Comparison of ENCODE assay signal across 9 cellular contexts in genomic region chr14:92539875-92540274, GRCh38. TPM values are rescaled to one million over a fixed set of nuclear protein-coding genes. Genes with fewer than 3 reads are reported as not detected.
DNase-seq lines count a peak whose midpoint lies in the region; ATAC-seq, FAIRE-seq and TF ChIP-seq lines count a peak whose summit lies in the region.
"Had no signal": no experiment of that assay in that cellular context is flagged by ENCODE, and none has a peak within 500 bp of the region (broad histone marks: within the 10 kb centered on the region; RNA-seq: fewer than 3 reads in every experiment).

No MANE protein-coding gene starts in this region.

- POLR2A ChIA-PET in endothelial cell of umbilical vein (lab: Charles Lee), result interaction anchor here (0.9 kb wide), 1 partner anchor 26 kb away, joined by 3 read pairs; the partner anchor contains the start of gene RIN3

- H3K4me3 Mint-ChIP-seq in activated T-cell treated with anti-CD3 and anti-CD28 coated beads, Interleukin-2, amount 50 U/mL, for 24 hours, result no peak overlapping the region
- peak overlapping the region; percentile 55 for H3K4me3 Mint-ChIP-seq in natural killer cell
- H3K4me3 Mint-ChIP-seq: memory B cell had no signal

- peak overlapping the region; percentile 72 for H3K27ac Mint-ChIP-seq in activated T-cell treated with anti-CD3 and anti-CD28 coated beads, Interleukin-2, amount 50 U/mL, for 24 hours
- H3K27ac Mint-ChIP-seq in natural killer cell, result peak overlapping the region; percentile 79 to 88
- H3K27ac Mint-ChIP-seq: memory B cell had no signal

- no peaks in the 10 kb centered on the region for H3K9me3 ChIP-seq in endothelial cell of umbilical vein (replicated peaks; ENCODE audit: control insufficient read depth, insufficient read depth, low read length)
- H3K9me3 ChIP-seq in upper lobe of right lung, result no peaks in the 10 kb centered on the region

- no peaks in the 10 kb centered on the region for H3K9me3 Mint-ChIP-seq in activated T-cell treated with anti-CD3 and anti-CD28 coated beads, Interleukin-2, amount 50 U/mL, for 24 hours
- H3K9me3 Mint-ChIP-seq in natural killer cell, result no peaks in the 10 kb centered on the region
- H3K9me3 Mint-ChIP-seq: memory B cell had no signal

- H3K9ac ChIP-seq in endothelial cell of umbilical vein (replicated peaks; ENCODE audit: extremely low read depth, insufficient read depth, low read length), result peak overlapping the region; percentile 65

- dilution Hi-C loops in endothelial cell of umbilical vein (cut with MboI; ENCODE audit: extremely low pct_ligation_motif_present, low sequenced_read_pairs), result no loop called here

- H3K4me3 ChIP-seq in endothelial cell of umbilical vein (replicated peaks in 1 of 3; ENCODE audit: insufficient read depth in 1 of 3, low read depth in 1 of 3, low read length in 3 of 3) (no peak overlapping the region), upper lobe of right lung (no peak overlapping the region)

- peaks cover 75% of the 10 kb centered on the region for H3K4me1 Mint-ChIP-seq in activated T-cell treated with anti-CD3 and anti-CD28 coated beads, Interleukin-2, amount 50 U/mL, for 24 hours (ENCODE audit: low read depth)
- peaks cover 69 to 83% of the 10 kb centered on the region in 2 donors for H3K4me1 Mint-ChIP-seq in natural killer cell

- FAIRE-seq in endothelial cell of umbilical vein (lab: Jason Lieb, UNC), result no peak

- H3K4me1 ChIP-seq in endothelial cell of umbilical vein (ENCODE audit: control insufficient read depth, extremely low read depth, insufficient read depth, low read length) (peaks cover 26% of the 10 kb centered on the region), upper lobe of right lung (peaks cover 54% of the 10 kb centered on the region)

- TF ChIP-seq POLR2A in endothelial cell of umbilical vein (IDR thresholded peaks at IDR 0.05; ENCODE audit: low read depth, low read length), result no peak

- peaks cover 10% of the 10 kb centered on the region for H3K79me2 ChIP-seq in endothelial cell of umbilical vein (ENCODE audit: control insufficient read depth, insufficient read depth, low read length)

- H3K27me3 ChIP-seq in endothelial cell of umbilical vein (ENCODE audit: control insufficient read depth in 2 of 2, insufficient read depth in 2 of 2, low read length in 2 of 2), result no peaks in the 10 kb centered on the region
- no peaks in the 10 kb centered on the region for H3K27me3 ChIP-seq in upper lobe of right lung

- H3K27ac ChIP-seq in endothelial cell of umbilical vein (ENCODE audit: insufficient read depth, low read depth, low read length) (peak overlapping the region; percentile 98), upper lobe of right lung (peak overlapping the region; percentile 88)

- H3K36me3 Mint-ChIP-seq in activated T-cell treated with anti-CD3 and anti-CD28 coated beads, Interleukin-2, amount 50 U/mL, for 24 hours (ENCODE audit: low read depth), result peaks cover 3% of the 10 kb centered on the region
- no peaks in the 10 kb centered on the region for H3K36me3 Mint-ChIP-seq in natural killer cell
- H3K36me3 Mint-ChIP-seq: memory B cell had no signal

- H3K4me2 ChIP-seq in endothelial cell of umbilical vein (ENCODE audit: insufficient read depth, low read length), result peak overlapping the region; percentile 71

- no peaks in the 10 kb centered on the region for H3K27me3 Mint-ChIP-seq in activated T-cell treated with anti-CD3 and anti-CD28 coated beads, Interleukin-2, amount 50 U/mL, for 24 hours
- H3K27me3 Mint-ChIP-seq in natural killer cell (ENCODE audit: low read depth in 2 of 2), result no peaks in the 10 kb centered on the region
- H3K27me3 Mint-ChIP-seq: memory B cell had no signal

- CTCF ChIA-PET in endothelial cell of umbilical vein (lab: Charles Lee), result interaction anchor here (1.2 to 1.5 kb wide), 2 partner anchors 79 to 80 kb away, joined by 5 to 6 read pairs; no protein-coding TSS in a partner anchor

- peak; percentile 37 for DNase-seq in activated T-cell treated with anti-CD3 and anti-CD28 coated beads, Interleukin-2, amount 50 U/mL, for 24 hours
- DNase-seq in activated T-cell treated with anti-CD3 and anti-CD28 coated beads, Interleukin-2, amount 50 U/mL, for 1 hour, result no peak
- DNase-seq in endothelial cell of umbilical vein (ENCODE audit: low read depth, low spot score) (peak; percentile 13), natural killer cell (peak; percentile 48), upper lobe of right lung (no peak), epidermal melanocyte (ENCODE audit: insufficient read length, low spot score) (no peak), amygdala (lab: John Stamatoyannopoulos, UW) (no peak)

- BruUV-seq in endothelial cell of umbilical vein (replicated peaks; lab: Mats Ljungman, UMichigan), result no TSS peak

- no peaks in the 10 kb centered on the region for H3K9me1 ChIP-seq in endothelial cell of umbilical vein (replicated peaks; ENCODE audit: control insufficient read depth, extremely low read depth, insufficient read depth, low read length)

- ATAC-seq in natural killer cell (peak; percentile 54 to 80 (median 65)), upper lobe of right lung (peak; percentile 58), HG02973 (IDR thresholded peaks at IDR 0.05; ENCODE audit: unreplicated experiment) (no peak)

- intact Hi-C loops in endothelial cell of umbilical vein (cut with micrococcal nuclease), result loop anchor here (1.0 to 5.0 kb wide), 5 partner anchors 29 to 1033 kb away; partner anchors contain the start of gene GOLGA5
- intact Hi-C loops in natural killer cell (cut with micrococcal nuclease), result no loop called here
- intact Hi-C loops in upper lobe of right lung (cut with DNase I), result no loop called here

- no peak overlapping the region for H2AFZ ChIP-seq in endothelial cell of umbilical vein (ENCODE audit: low read depth, low read length)

- H4K20me1 ChIP-seq in endothelial cell of umbilical vein (replicated peaks; ENCODE audit: control insufficient read depth, extremely low read depth, insufficient read depth, low read length), result no peaks in the 10 kb centered on the region

- TF ChIP-seq CTCF in endothelial cell of umbilical vein (IDR thresholded peaks at IDR 0.05; ENCODE audit: extremely low read depth in 1 of 2, insufficient read depth in 1 of 2, low read depth in 1 of 2, low read length in 2 of 2) (no peak), natural killer cell (IDR thresholded peaks at IDR 0.05) (no peak), upper lobe of right lung (IDR thresholded peaks at IDR 0.05) (no peak)

- H3K36me3 ChIP-seq in endothelial cell of umbilical vein (ENCODE audit: control insufficient read depth in 2 of 2, extremely low read depth in 1 of 2, insufficient read depth in 2 of 2, low read length in 2 of 2), result no peaks in the 10 kb centered on the region
- no peaks in the 10 kb centered on the region for H3K36me3 ChIP-seq in upper lobe of right lung

TF ChIP-seq in endothelial cell of umbilical vein, 7 proteins besides CTCF, POLR2A, EP300 and RAD21:
- no peak for TF ChIP-seq JUN (IDR thresholded peaks at IDR 0.05; ENCODE audit: borderline replicate concordance, insufficient read depth, insufficient read length, low read depth)
- TF ChIP-seq MYC (IDR thresholded peaks at IDR 0.05; ENCODE audit: low read depth, low read length), result no peak
- no peak for TF ChIP-seq EZH2 (IDR thresholded peaks at IDR 0.05; ENCODE audit: borderline replicate concordance, low read depth, low read length, severe bottlenecking)
- no peak for TF ChIP-seq POLR2AphosphoS5 (IDR thresholded peaks at IDR 0.05; ENCODE audit: insufficient read depth, low read depth, low read length)
- no peak for TF ChIP-seq FOS (IDR thresholded peaks at IDR 0.05; ENCODE audit: borderline replicate concordance, insufficient read depth, low read length)
- no peak for TF ChIP-seq GATA2 (IDR thresholded peaks at IDR 0.05; ENCODE audit: insufficient read depth, insufficient read length, low read depth, low read length)
- no peak for TF ChIP-seq MAX (IDR thresholded peaks at IDR 0.05; ENCODE audit: insufficient read depth, insufficient read length)

RNA-seq across cellular contexts. Expression of gene RIN3, which starts 26.3 kb away (rescaled TPM):
- total RNA-seq in endothelial cell of umbilical vein (20.8 and 29.5 TPM in 2 replicates), natural killer cell (100 to 1,000 TPM; 248 to 289 (median 282) TPM), upper lobe of right lung (56.0 TPM)
- 5.1 and 5.8 TPM in 2 replicates for polyA plus RNA-seq in endothelial cell of umbilical vein
- polyA plus RNA-seq in endothelial cell of umbilical vein (2011; cell fraction: cytosol; rRNA removed), result 6.3 and 8.4 TPM in 2 replicates
- polyA plus RNA-seq in endothelial cell of umbilical vein (2011; cell fraction: nucleus; rRNA removed), result 8.8 and 10.4 TPM in 2 replicates
- 11.8 and 12.4 TPM in 2 replicates for polyA plus RNA-seq in endothelial cell of umbilical vein (2012)
- polyA minus RNA-seq in endothelial cell of umbilical vein, result 10.6 and 13.4 TPM in 2 replicates
- polyA minus RNA-seq in endothelial cell of umbilical vein (2011; cell fraction: cytosol; rRNA and poly(A)+ RNA removed), result not detected
- 15.2 and 18.2 TPM in 2 replicates for polyA minus RNA-seq in endothelial cell of umbilical vein (2011; cell fraction: nucleus; rRNA and poly(A)+ RNA removed)

Comparison
In these comparisons a context has a peak if more than half of its experiments do, and no peak if none do; other contexts are left out.
1. DNase-seq: peak in activated T-cell treated with anti-CD3 and anti-CD28 coated beads, Interleukin-2, amount 50 U/mL, for 24 hours (single experiment), endothelial cell of umbilical vein (single experiment) and natural killer cell (single experiment); none in activated T-cell treated with anti-CD3 and anti-CD28 coated beads, Interleukin-2, amount 50 U/mL, for 1 hour (single experiment), upper lobe of right lung (single experiment), epidermal melanocyte (single experiment) and amygdala (0 of 56).